13 cellular contexts compared by ENCODE assay signal in the genomic region with DNA sequence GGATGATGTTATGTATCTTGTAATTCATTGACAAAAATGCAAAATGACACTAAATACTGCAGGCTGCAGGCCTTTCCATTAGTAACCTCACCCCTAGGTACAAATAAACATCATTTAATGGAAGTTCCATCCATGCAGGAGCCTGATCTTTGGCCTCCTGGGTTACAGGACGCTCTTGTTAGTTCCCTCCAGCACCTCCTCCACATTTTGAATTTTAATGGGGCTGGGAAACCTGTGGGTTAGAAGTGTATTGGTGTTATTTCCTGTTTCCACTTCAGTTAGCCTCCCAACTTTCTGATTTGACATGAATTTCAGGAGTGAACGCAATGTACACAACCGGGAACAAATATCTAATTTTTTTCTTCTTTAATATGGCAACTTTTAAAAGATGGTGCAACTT.
DNase-seq lines count a peak whose midpoint lies in the region; ATAC-seq and TF ChIP-seq lines count a peak whose summit lies in the region.
"Had no signal": no experiment of that assay in that cellular context is flagged by ENCODE, and none has a peak within 500 bp of the region (broad histone marks: within the 10 kb centered on the region; RNA-seq: fewer than 3 reads in every experiment).

No MANE protein-coding gene starts in this region.

- H3K4me1 ChIP-seq in HUES48 (ENCODE audit: control insufficient read depth, insufficient read depth, low read length), result peaks cover 37% of the 10 kb centered on the region
- H3K4me1 ChIP-seq: A549, Caco-2 had no signal

- ATAC-seq in WTC11 (peak; percentile 80), GM19324 (IDR thresholded peaks at IDR 0.05; ENCODE audit: low FRiP score, unreplicated experiment) (no peak)
- ATAC-seq: A549, HepG2 had no signal

- H3K4me1 Mint-ChIP-seq in WTC11, result peaks cover 61% of the 10 kb centered on the region
- H3K4me1 Mint-ChIP-seq: CD8-positive, alpha-beta memory T cell had no signal

- CTCF ChIA-PET in WTC11 (lab: Charles Lee), result no interaction called here

- H3K9me3 ChIP-seq in HUES48 (ENCODE audit: control insufficient read depth, insufficient read depth, low read length), result no peaks in the 10 kb centered on the region
- H3K9me3 ChIP-seq: A549, Caco-2 had no signal

- peaks cover 21% of the 10 kb centered on the region for H3K27me3 Mint-ChIP-seq in WTC11 (ENCODE audit: low read depth)
- H3K27me3 Mint-ChIP-seq: CD8-positive, alpha-beta memory T cell had no signal

- no peaks in the 10 kb centered on the region for H3K36me3 Mint-ChIP-seq in WTC11
- H3K36me3 Mint-ChIP-seq: CD8-positive, alpha-beta memory T cell had no signal

- POLR2A ChIA-PET in WTC11 (lab: Charles Lee), result no interaction called here

- H3K4me3 Mint-ChIP-seq in WTC11, result 0 out of 2 replicates have a peak overlapping the region, but pooled peaks have one; percentile 8
- H3K4me3 Mint-ChIP-seq: CD8-positive, alpha-beta memory T cell had no signal

- no peaks in the 10 kb centered on the region for H3K9me3 Mint-ChIP-seq in WTC11
- H3K9me3 Mint-ChIP-seq: CD8-positive, alpha-beta memory T cell had no signal

- no peaks in the 10 kb centered on the region for H3K36me3 ChIP-seq in HUES48 (ENCODE audit: control insufficient read depth, insufficient read depth, low read length)

- no peak overlapping the region for H3K9ac ChIP-seq in HUES48 (ENCODE audit: low read depth, low read length)

- no peaks in the 10 kb centered on the region for H3K27me3 ChIP-seq in HUES48 (ENCODE audit: control insufficient read depth, insufficient read depth, low read length)

- no peak for TF ChIP-seq CTCF in WTC11 (IDR thresholded peaks at IDR 0.05)

- DNase-seq in WTC11 (ENCODE audit: low spot score) (no peak), left kidney (ENCODE audit: low read depth, low spot score) (peak; percentile 55), renal cortical epithelial cell (ENCODE audit: low read depth) (peak; percentile 2), NCI-H446 treated with DMSO at 0.1 percent for 48 hours (lab: John Stamatoyannopoulos, UW) (no peak), NCI-H187 treated with DMSO at 0.1 percent for 48 hours (lab: John Stamatoyannopoulos, UW) (no peak)
- DNase-seq: Caco-2; CD8-positive, alpha-beta memory T cell; DND-41; GDM1 had no signal

- no peak overlapping the region for H3K4me3 ChIP-seq in HUES48 (ENCODE audit: low read depth, low read length)
- H3K4me3 ChIP-seq: A549 had no signal

- H3K27ac Mint-ChIP-seq in WTC11, result peak overlapping the region; percentile 58
- H3K27ac Mint-ChIP-seq: CD8-positive, alpha-beta memory T cell had no signal

- H3K27ac ChIP-seq in HUES48 (ENCODE audit: low read depth, low read length), result peak overlapping the region; percentile 50
- H3K27ac ChIP-seq: A549 had no signal

TF ChIP-seq in WTC11, 78 proteins besides CTCF, POLR2A, EP300 and RAD21:
- TF ChIP-seq ZBTB21 (CRISPR knock-in tag; IDR thresholded peaks at IDR 0.05; ENCODE audit: borderline replicate concordance), result no peak
- no peak for TF ChIP-seq TEAD4 (CRISPR knock-in tag; IDR thresholded peaks at IDR 0.05)
- no peak for TF ChIP-seq EMX1 (CRISPR knock-in tag; IDR thresholded peaks at IDR 0.05)
- no peak for TF ChIP-seq GABPB1 (CRISPR knock-in tag; IDR thresholded peaks at IDR 0.05)
- TF ChIP-seq PRRX2 (CRISPR knock-in tag; IDR thresholded peaks at IDR 0.05), result no peak
- no peak for TF ChIP-seq E2F4 (CRISPR knock-in tag; IDR thresholded peaks at IDR 0.05; ENCODE audit: borderline replicate concordance, low read depth)
- no peak for TF ChIP-seq FOXJ3 (CRISPR knock-in tag; IDR thresholded peaks at IDR 0.05; ENCODE audit: borderline replicate concordance)
- TF ChIP-seq, protein P1, sequence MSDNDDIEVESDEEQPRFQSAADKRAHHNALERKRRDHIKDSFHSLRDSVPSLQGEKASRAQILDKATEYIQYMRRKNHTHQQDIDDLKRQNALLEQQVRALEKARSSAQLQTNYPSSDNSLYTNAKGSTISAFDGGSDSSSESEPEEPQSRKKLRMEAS (CRISPR knock-in tag; IDR thresholded peaks at IDR 0.05), result no peak
- TF ChIP-seq CREB1 (CRISPR knock-in tag; IDR thresholded peaks at IDR 0.05), result no peak
- TF ChIP-seq HMGA2 (CRISPR knock-in tag; IDR thresholded peaks at IDR 0.05), result no peak
- TF ChIP-seq, protein P2, sequence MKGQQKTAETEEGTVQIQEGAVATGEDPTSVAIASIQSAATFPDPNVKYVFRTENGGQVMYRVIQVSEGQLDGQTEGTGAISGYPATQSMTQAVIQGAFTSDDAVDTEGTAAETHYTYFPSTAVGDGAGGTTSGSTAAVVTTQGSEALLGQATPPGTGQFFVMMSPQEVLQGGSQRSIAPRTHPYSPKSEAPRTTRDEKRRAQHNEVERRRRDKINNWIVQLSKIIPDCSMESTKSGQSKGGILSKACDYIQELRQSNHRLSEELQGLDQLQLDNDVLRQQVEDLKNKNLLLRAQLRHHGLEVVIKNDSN (CRISPR knock-in tag; IDR thresholded peaks at IDR 0.05), result no peak
- TF ChIP-seq, protein P3, sequence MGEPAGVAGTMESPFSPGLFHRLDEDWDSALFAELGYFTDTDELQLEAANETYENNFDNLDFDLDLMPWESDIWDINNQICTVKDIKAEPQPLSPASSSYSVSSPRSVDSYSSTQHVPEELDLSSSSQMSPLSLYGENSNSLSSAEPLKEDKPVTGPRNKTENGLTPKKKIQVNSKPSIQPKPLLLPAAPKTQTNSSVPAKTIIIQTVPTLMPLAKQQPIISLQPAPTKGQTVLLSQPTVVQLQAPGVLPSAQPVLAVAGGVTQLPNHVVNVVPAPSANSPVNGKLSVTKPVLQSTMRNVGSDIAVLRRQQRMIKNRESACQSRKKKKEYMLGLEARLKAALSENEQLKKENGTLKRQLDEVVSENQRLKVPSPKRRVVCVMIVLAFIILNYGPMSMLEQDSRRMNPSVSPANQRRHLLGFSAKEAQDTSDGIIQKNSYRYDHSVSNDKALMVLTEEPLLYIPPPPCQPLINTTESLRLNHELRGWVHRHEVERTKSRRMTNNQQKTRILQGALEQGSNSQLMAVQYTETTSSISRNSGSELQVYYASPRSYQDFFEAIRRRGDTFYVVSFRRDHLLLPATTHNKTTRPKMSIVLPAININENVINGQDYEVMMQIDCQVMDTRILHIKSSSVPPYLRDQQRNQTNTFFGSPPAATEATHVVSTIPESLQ (CRISPR knock-in tag; IDR thresholded peaks at IDR 0.05), result no peak
- TF ChIP-seq ESRRA (CRISPR knock-in tag; IDR thresholded peaks at IDR 0.05; ENCODE audit: borderline replicate concordance), result no peak
- no peak for TF ChIP-seq GTF2I (CRISPR knock-in tag; conservative IDR thresholded peaks at IDR 0.05)
- no peak for TF ChIP-seq OVOL2 (CRISPR knock-in tag; IDR thresholded peaks at IDR 0.05; ENCODE audit: borderline replicate concordance)

Comparison
In these comparisons a context has a peak if more than half of its experiments do, and no peak if none do; other contexts are left out.
1. DNase-seq: peak in left kidney (single experiment) and renal cortical epithelial cell (single experiment); none in WTC11 (single experiment), NCI-H446 treated with DMSO at 0.1 percent for 48 hours (single experiment) and NCI-H187 treated with DMSO at 0.1 percent for 48 hours (single experiment).